8 cellular contexts compared by ENCODE assay signal in genomic region chr5:96714450-96714849, GRCh38. TPM values are rescaled to one million over a fixed set of nuclear protein-coding genes. Genes with fewer than 3 reads are reported as not detected.
DNase-seq lines count a peak whose midpoint lies in the region; ATAC-seq lines count a peak whose summit lies in the region.

No MANE protein-coding gene starts in this region.

- peaks cover 29% of the 10 kb centered on the region for H3K36me3 Mint-ChIP-seq in activated CD4-positive, alpha-beta memory T cell treated with anti-CD3 and anti-CD28 coated beads, Interleukin-2, amount 10 ng/mL, durations not matched to agents 7 days and 5 days (ENCODE audit: low read depth)

- intact Hi-C loops in left ventricle myocardium superior (cut with micrococcal nuclease): no loop called here

- in situ Hi-C loops in Caki2 (cut with HindIII; ENCODE audit: low pct_unique_long_range_greater_than_20kb, low sequenced_read_pairs): no loop called here

- peak; percentile 25 for DNase-seq in Caki2 (ENCODE audit: low read depth)
- DNase-seq in activated CD4-positive, alpha-beta memory T cell treated with anti-CD3 and anti-CD28 coated beads, Interleukin-2, amount 10 ng/mL, durations not matched to agents 7 days and 5 days: no peak
- DNase-seq in left ventricle myocardium superior: no peak
- DNase-seq in renal cortical epithelial cell (ENCODE audit: low read depth): peak; percentile 44
- DNase-seq in activated CD4-positive, CD25-positive, alpha-beta regulatory T cell (lab: John Stamatoyannopoulos, UW): no peak
- DNase-seq in NCI-H2081 (lab: John Stamatoyannopoulos, UW): no peak
- no peak for DNase-seq in NCI-H1092 treated with DMSO at 0.1 percent for 48 hours (lab: John Stamatoyannopoulos, UW)

- H3K27ac Mint-ChIP-seq in activated CD4-positive, alpha-beta memory T cell treated with anti-CD3 and anti-CD28 coated beads, Interleukin-2, amount 10 ng/mL, durations not matched to agents 7 days and 5 days: peak overlapping the region; percentile 27

- POLR2A ChIA-PET in activated CD4-positive, alpha-beta memory T cell treated with anti-CD3 and anti-CD28 coated beads, Interleukin-2, amount 10 ng/mL, durations not matched to agents 7 days and 5 days (lab: Charles Lee): interaction anchor here (0.9 to 1.9 kb wide), 4 partner anchors 11 to 52 kb away, joined by 3 to 10 read pairs (median 5); partner anchors contain the start of gene CAST

- ATAC-seq in left ventricle myocardium superior: peak; percentile 8
- ATAC-seq in HG03432 (IDR thresholded peaks at IDR 0.05; ENCODE audit: unreplicated experiment): no peak

- peaks cover 23% of the 10 kb centered on the region for H3K4me1 Mint-ChIP-seq in activated CD4-positive, alpha-beta memory T cell treated with anti-CD3 and anti-CD28 coated beads, Interleukin-2, amount 10 ng/mL, durations not matched to agents 7 days and 5 days

- H3K27me3 Mint-ChIP-seq in activated CD4-positive, alpha-beta memory T cell treated with anti-CD3 and anti-CD28 coated beads, Interleukin-2, amount 10 ng/mL, durations not matched to agents 7 days and 5 days: no peaks in the 10 kb centered on the region

- CTCF ChIA-PET in activated CD4-positive, alpha-beta memory T cell treated with anti-CD3 and anti-CD28 coated beads, Interleukin-2, amount 10 ng/mL, durations not matched to agents 7 days and 5 days (lab: Charles Lee): interaction anchor here (1.2 kb wide), 1 partner anchor 100 kb away, joined by 3 read pairs; no protein-coding TSS in a partner anchor

- H3K9me3 Mint-ChIP-seq in activated CD4-positive, alpha-beta memory T cell treated with anti-CD3 and anti-CD28 coated beads, Interleukin-2, amount 10 ng/mL, durations not matched to agents 7 days and 5 days: no peaks in the 10 kb centered on the region

- H3K4me3 Mint-ChIP-seq in activated CD4-positive, alpha-beta memory T cell treated with anti-CD3 and anti-CD28 coated beads, Interleukin-2, amount 10 ng/mL, durations not matched to agents 7 days and 5 days: no peak overlapping the region

RNA-seq across cellular contexts. Expression of gene CAST, which starts 52.3 kb away (rescaled TPM):
- 54.8 and 63.5 TPM in 2 replicates for total RNA-seq in Caki2 (2014; rRNA removed; shearing (Covaris generic); ENCODE audit: low replicate concordance)
- 100 to 1,000 TPM; 170 to 179 TPM for total RNA-seq in activated CD4-positive, alpha-beta memory T cell treated with anti-CD3 and anti-CD28 coated beads, Interleukin-2, amount 10 ng/mL, durations not matched to agents 7 days and 5 days
- total RNA-seq in left ventricle myocardium superior: 523 TPM
- total RNA-seq in renal cortical epithelial cell: 183 and 341 TPM in 2 replicates

Comparison
In these comparisons a context has a peak if more than half of its experiments do, and no peak if none do; other contexts are left out.
1. DNase-seq: peak in Caki2 (single experiment) and renal cortical epithelial cell (single experiment); none in activated CD4-positive, alpha-beta memory T cell treated with anti-CD3 and anti-CD28 coated beads, Interleukin-2, amount 10 ng/mL, durations not matched to agents 7 days and 5 days (single experiment), left ventricle myocardium superior (single experiment), activated CD4-positive, CD25-positive, alpha-beta regulatory T cell (0 of 4), NCI-H2081 (0 of 2) and NCI-H1092 treated with DMSO at 0.1 percent for 48 hours (single experiment).